Comparison of ENCODE assay signal across 1 cellular context in the genomic region with DNA sequence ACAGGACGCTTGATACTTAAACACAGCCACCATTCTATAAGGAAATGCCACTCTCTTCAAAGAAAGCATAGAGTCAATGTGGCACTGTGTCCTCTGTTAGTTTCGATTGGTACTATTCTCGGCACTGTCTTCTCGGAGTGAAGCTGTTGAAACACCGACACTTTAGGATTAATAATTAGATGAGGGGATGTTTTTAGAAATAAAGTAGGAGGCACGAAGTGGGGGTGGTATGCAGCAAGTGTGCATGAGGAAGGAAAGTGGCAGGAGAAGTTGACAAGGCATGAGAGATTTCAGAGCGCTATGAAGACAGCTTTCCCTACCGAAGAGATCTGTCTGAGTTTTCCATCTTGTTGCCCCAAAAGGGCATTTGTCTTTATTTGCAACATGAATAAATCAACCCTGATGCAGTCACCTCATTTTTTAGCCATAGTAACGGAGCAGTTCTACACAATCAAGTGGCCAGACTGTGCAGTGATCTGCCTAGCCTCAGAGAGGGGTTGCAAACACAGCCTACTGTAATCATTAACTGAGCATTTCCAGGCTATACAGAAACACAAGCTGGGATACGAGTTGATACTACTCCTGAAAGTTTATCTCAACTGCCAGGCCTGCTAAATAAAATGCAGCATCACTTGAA.
TF ChIP-seq lines count a peak whose summit lies in the region.

No MANE protein-coding gene starts in this region.

TF ChIP-seq in GM23338, 12 proteins besides CTCF, POLR2A, EP300 and RAD21:
- TF ChIP-seq JUNB (IDR thresholded peaks at IDR 0.05; ENCODE audit: unreplicated experiment) (no peak), POLR2AphosphoS5 (IDR thresholded peaks at IDR 0.05; ENCODE audit: low read depth) (no peak), ZNF331 (CRISPR knock-in tag; IDR thresholded peaks at IDR 0.05; ENCODE audit: low read depth) (no peak), EZH2 (IDR thresholded peaks at IDR 0.05; ENCODE audit: low read depth, unreplicated experiment) (no peak), EZH2phosphoT487 (IDR thresholded peaks at IDR 0.05; ENCODE audit: unreplicated experiment) (no peak), CREB1 (CRISPR knock-in tag; IDR thresholded peaks at IDR 0.05; ENCODE audit: low read depth) (no peak), STAT1 (IDR thresholded peaks at IDR 0.05; ENCODE audit: unreplicated experiment) (no peak), ZNF114 (CRISPR knock-in tag; IDR thresholded peaks at IDR 0.05) (no peak), NANOG (IDR thresholded peaks at IDR 0.05; ENCODE audit: borderline replicate concordance) (no peak)
- TF ChIP-seq, protein P1, sequence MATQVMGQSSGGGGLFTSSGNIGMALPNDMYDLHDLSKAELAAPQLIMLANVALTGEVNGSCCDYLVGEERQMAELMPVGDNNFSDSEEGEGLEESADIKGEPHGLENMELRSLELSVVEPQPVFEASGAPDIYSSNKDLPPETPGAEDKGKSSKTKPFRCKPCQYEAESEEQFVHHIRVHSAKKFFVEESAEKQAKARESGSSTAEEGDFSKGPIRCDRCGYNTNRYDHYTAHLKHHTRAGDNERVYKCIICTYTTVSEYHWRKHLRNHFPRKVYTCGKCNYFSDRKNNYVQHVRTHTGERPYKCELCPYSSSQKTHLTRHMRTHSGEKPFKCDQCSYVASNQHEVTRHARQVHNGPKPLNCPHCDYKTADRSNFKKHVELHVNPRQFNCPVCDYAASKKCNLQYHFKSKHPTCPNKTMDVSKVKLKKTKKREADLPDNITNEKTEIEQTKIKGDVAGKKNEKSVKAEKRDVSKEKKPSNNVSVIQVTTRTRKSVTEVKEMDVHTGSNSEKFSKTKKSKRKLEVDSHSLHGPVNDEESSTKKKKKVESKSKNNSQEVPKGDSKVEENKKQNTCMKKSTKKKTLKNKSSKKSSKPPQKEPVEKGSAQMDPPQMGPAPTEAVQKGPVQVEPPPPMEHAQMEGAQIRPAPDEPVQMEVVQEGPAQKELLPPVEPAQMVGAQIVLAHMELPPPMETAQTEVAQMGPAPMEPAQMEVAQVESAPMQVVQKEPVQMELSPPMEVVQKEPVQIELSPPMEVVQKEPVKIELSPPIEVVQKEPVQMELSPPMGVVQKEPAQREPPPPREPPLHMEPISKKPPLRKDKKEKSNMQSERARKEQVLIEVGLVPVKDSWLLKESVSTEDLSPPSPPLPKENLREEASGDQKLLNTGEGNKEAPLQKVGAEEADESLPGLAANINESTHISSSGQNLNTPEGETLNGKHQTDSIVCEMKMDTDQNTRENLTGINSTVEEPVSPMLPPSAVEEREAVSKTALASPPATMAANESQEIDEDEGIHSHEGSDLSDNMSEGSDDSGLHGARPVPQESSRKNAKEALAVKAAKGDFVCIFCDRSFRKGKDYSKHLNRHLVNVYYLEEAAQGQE (IDR thresholded peaks at IDR 0.05; ENCODE audit: unreplicated experiment) = no peak
- TF ChIP-seq, protein P2, sequence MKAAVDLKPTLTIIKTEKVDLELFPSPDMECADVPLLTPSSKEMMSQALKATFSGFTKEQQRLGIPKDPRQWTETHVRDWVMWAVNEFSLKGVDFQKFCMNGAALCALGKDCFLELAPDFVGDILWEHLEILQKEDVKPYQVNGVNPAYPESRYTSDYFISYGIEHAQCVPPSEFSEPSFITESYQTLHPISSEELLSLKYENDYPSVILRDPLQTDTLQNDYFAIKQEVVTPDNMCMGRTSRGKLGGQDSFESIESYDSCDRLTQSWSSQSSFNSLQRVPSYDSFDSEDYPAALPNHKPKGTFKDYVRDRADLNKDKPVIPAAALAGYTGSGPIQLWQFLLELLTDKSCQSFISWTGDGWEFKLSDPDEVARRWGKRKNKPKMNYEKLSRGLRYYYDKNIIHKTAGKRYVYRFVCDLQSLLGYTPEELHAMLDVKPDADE (IDR thresholded peaks at IDR 0.05) = no peak
TF ChIP-seq in GM23338: peak in this region for 0.
